ENCODE assay signal across 29 cellular contexts in the genomic region with DNA sequence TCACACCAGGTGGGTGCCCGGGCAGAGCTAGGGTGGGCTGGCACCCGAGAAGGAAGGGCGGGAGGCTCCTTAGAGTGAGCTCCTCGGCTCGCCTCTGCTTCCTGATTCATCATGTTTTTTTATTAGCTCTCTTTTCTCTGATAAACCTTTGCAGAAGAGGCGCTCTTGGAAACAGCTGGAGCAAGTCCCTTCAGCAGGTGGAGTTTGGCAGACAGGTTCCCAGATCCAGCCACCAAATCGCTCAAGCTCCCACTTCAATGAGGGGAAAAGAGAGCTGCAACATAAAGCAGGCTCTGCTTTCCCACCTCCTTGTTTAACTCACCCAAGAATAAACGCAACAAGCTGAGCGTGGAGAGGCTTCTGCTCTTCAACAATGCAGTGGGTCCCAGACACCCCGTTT.
"Had no signal": no experiment of that assay in that cellular context is flagged by ENCODE, and none has a peak within 500 bp of the region (broad histone marks: within the 10 kb centered on the region; RNA-seq: fewer than 3 reads in every experiment).

No MANE protein-coding gene starts in this region.

- H3K27ac ChIP-seq: neural progenitor cell, ovary, parathyroid adenoma, psoas muscle, right lobe of liver, sigmoid colon, stomach, thoracic aorta, tibial artery, transverse colon, upper lobe of right lung, uterus had no signal

- H3K27ac Mint-ChIP-seq: naive B cell; natural killer cell treated with Interleukin-12 subunit alpha and Interleukin-12 subunit beta and Interleukin-15 and Interleukin-18, amount 100 ng/mL, for 72 hours; neural progenitor cell; progenitor cell of endocrine pancreas; stimulated activated memory B cell treated with anti-CD40 and anti-IgM and Interleukin-4, amounts not matched to agents 10 μg/mL and 1 μg/mL and 100 μg/mL, for 72 hours; stimulated activated naive CD8-positive, alpha-beta T cell treated with anti-CD3 and anti-CD28 coated beads, Interleukin-15, Interleukin-2, amounts not matched to agents 100 ng/mL and 50 ng/mL, for 24 hours; type B pancreatic cell had no signal

- H3K27me3 ChIP-seq: neural progenitor cell, ovary, right lobe of liver, sigmoid colon, transverse colon, uterus had no signal

- H3K4me1 Mint-ChIP-seq: stimulated activated memory B cell treated with anti-CD40 and anti-IgM and Interleukin-4, amounts not matched to agents 10 μg/mL and 1 μg/mL and 100 μg/mL, for 72 hours had no signal

- H2AFZ ChIP-seq: neural progenitor cell, parathyroid adenoma had no signal

- H3K36me3 Mint-ChIP-seq: naive B cell; naive thymus-derived CD8-positive, alpha-beta T cell; natural killer cell treated with Interleukin-12 subunit alpha and Interleukin-12 subunit beta and Interleukin-15 and Interleukin-18, amount 100 ng/mL, for 72 hours; neural progenitor cell; stimulated activated memory B cell treated with anti-CD40 and anti-IgM and Interleukin-4, amounts not matched to agents 10 μg/mL and 1 μg/mL and 100 μg/mL, for 72 hours; type B pancreatic cell had no signal

- H3K9ac ChIP-seq: neural progenitor cell, parathyroid adenoma had no signal

- H3K4me3 Mint-ChIP-seq: naive B cell; naive thymus-derived CD8-positive, alpha-beta T cell; natural killer cell treated with Interleukin-12 subunit alpha and Interleukin-12 subunit beta and Interleukin-15 and Interleukin-18, amount 100 ng/mL, for 72 hours; neural progenitor cell; stimulated activated memory B cell treated with anti-CD40 and anti-IgM and Interleukin-4, amounts not matched to agents 10 μg/mL and 1 μg/mL and 100 μg/mL, for 72 hours; stimulated activated naive CD8-positive, alpha-beta T cell treated with anti-CD3 and anti-CD28 coated beads, Interleukin-15, Interleukin-2, amounts not matched to agents 100 ng/mL and 50 ng/mL, for 24 hours; type B pancreatic cell had no signal

- H3K9me3 ChIP-seq: ovary, psoas muscle, right lobe of liver, sigmoid colon, stomach, thoracic aorta, tibial artery, transverse colon, upper lobe of right lung, uterus had no signal

- H3K9me3 Mint-ChIP-seq: naive thymus-derived CD8-positive, alpha-beta T cell; natural killer cell treated with Interleukin-12 subunit alpha and Interleukin-12 subunit beta and Interleukin-15 and Interleukin-18, amount 100 ng/mL, for 72 hours; neural progenitor cell; stimulated activated memory B cell treated with anti-CD40 and anti-IgM and Interleukin-4, amounts not matched to agents 10 μg/mL and 1 μg/mL and 100 μg/mL, for 72 hours; stimulated activated naive CD8-positive, alpha-beta T cell treated with anti-CD3 and anti-CD28 coated beads, Interleukin-15, Interleukin-2, amounts not matched to agents 100 ng/mL and 50 ng/mL, for 24 hours; type B pancreatic cell had no signal

- H3K36me3 ChIP-seq: neural progenitor cell, ovary, right lobe of liver, sigmoid colon, stomach, thoracic aorta, tibial artery, transverse colon, upper lobe of right lung, uterus had no signal

- H3K4me1 ChIP-seq: parathyroid adenoma, psoas muscle, right lobe of liver, tibial artery, upper lobe of right lung, uterus had no signal

- H3K4me3 ChIP-seq: neural progenitor cell, ovary, psoas muscle, right lobe of liver, sigmoid colon, stomach, thoracic aorta, tibial artery, transverse colon, upper lobe of right lung, uterus had no signal

- H3K4me2 ChIP-seq: neural progenitor cell had no signal

- H3K27me3 Mint-ChIP-seq: naive B cell; stimulated activated memory B cell treated with anti-CD40 and anti-IgM and Interleukin-4, amounts not matched to agents 10 μg/mL and 1 μg/mL and 100 μg/mL, for 72 hours had no signal

- DNase-seq: naive B cell; naive thymus-derived CD8-positive, alpha-beta T cell; occipital lobe; ovary; posterior cingulate gyrus; psoas muscle; right cardiac atrium; right lobe of liver; sigmoid colon; small intestine; stimulated activated CD4-positive, alpha-beta T cell treated with anti-CD3 and anti-CD28 coated beads, Interleukin-15, amount 100 ng/mL, for 24 hours; stimulated activated CD4-positive, alpha-beta T cell treated with anti-CD3 and anti-CD28 coated beads, Interleukin-2, amount 100 ng/mL, for 24 hours; stimulated activated CD4-positive, alpha-beta T cell treated with anti-CD3 and anti-CD28 coated beads, Interleukin-2, amount 100 ng/mL, for 48 hours; stimulated activated CD4-positive, alpha-beta T cell treated with anti-CD3 and anti-CD28 coated beads, Interleukin-4, amount 100 ng/mL, for 24 hours; stimulated activated CD8-positive, alpha-beta memory T cell treated with anti-CD3 and anti-CD28 coated beads, Interleukin-4, amount 100 ng/mL, for 48 hours; stimulated activated naive CD4-positive, alpha-beta T cell treated with Interleukin-2 at 50 U/mL for 16 hours; stomach; tibial artery; transverse colon; upper lobe of right lung; uterus had no signal

- ATAC-seq: naive thymus-derived CD8-positive, alpha-beta T cell; natural killer cell treated with Interleukin-12 subunit alpha and Interleukin-12 subunit beta and Interleukin-15 and Interleukin-18, amount 100 ng/mL, for 72 hours; psoas muscle; right cardiac atrium; stimulated activated memory B cell treated with anti-CD40 and anti-IgM and Interleukin-4, amounts not matched to agents 10 μg/mL and 1 μg/mL and 100 μg/mL, for 72 hours; upper lobe of right lung had no signal
